In the genomic region with DNA sequence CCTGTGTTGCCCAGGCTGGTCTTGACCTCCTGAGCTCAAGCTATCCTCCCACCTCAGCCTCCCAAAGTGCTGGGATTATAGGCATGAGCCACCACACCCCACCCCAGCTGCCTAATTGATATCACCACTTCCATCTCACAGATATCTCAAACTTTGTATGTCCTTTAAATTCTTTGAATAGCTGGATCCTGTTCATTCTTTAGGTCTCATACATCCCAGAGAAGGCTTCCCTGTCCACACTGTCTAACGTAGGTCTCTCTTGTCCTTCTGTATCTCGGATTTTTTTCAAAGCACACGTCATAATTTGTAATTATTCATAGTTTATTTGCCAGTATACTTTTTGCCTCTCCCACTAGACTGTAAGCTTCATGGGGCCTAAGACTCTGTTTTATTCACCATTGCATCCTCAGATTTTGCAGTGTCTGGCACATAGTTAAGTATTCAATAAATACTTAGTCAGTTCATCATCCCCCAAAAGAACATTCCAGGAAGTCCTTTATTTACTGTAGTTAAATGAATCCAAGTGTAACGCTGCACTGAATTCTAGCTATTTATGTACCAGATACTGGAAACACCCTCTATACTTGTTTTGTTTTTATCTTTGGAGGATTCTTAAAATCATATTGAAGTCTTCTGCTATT, we compare ENCODE assay signal across 29 cellular contexts. TPM values are rescaled to one million over a fixed set of nuclear protein-coding genes. Genes with fewer than 3 reads are reported as not detected.
A peak's percentile ranks its signal among the peaks of the same experiment; 100 is the strongest.
DNase-seq lines count a peak whose midpoint lies in the region; ATAC-seq, FAIRE-seq and TF ChIP-seq lines count a peak whose summit lies in the region.
"Had no signal": no experiment of that assay in that cellular context is flagged by ENCODE, and none has a peak within 500 bp of the region (broad histone marks: within the 10 kb centered on the region; RNA-seq: fewer than 3 reads in every experiment).

No MANE protein-coding gene starts in this region.

- in situ Hi-C loops in IMR-90 (cut with MboI; ENCODE audit: low sequenced_read_pairs): no loop called here

- peak overlapping the region; percentile 75; the same call in 1 of the 3 replicates for H2BK15ac ChIP-seq in IMR-90 (ENCODE audit: low read depth, low read length)

- H3K4me2 ChIP-seq in IMR-90 (ENCODE audit: low read depth, low read length): peak overlapping the region; percentile 59; the same call in 1 of the 2 replicates
- H3K4me2 ChIP-seq: BLaER1 had no signal

- H3K79me1 ChIP-seq in IMR-90 (ENCODE audit: low read depth in 1 of 2, low read length in 2 of 2): peaks cover 25 to 45% of the 10 kb centered on the region in 2 experiments

- no TSS peak for BruUV-seq in IMR-90 (replicated peaks; lab: Mats Ljungman, UMichigan)

- FAIRE-seq in RCC 7860 (lab: Jason Lieb, UNC): no peak
- FAIRE-seq: small intestine had no signal

- TF ChIP-seq CTCF in IMR-90 (conservative IDR thresholded peaks at IDR 0.05; ENCODE audit: low read depth, low read length) (no peak), chondrocyte (IDR thresholded peaks at IDR 0.05) (no peak), CD14-positive monocyte (IDR thresholded peaks at IDR 0.05) (no peak), upper lobe of right lung (IDR thresholded peaks at IDR 0.05) (no peak)

- peak overlapping the region; percentile 71 for H3K27ac Mint-ChIP-seq in chondrocyte (ENCODE audit: unreplicated experiment)
- H3K27ac Mint-ChIP-seq in CD14-positive monocyte: no peak overlapping the region
- H3K27ac Mint-ChIP-seq: activated CD4-positive, alpha-beta T cell treated with anti-CD3 and anti-CD28 coated beads, Interleukin-2, amount 10 ng/mL, durations not matched to agents 24 days and 14 days; activated CD8-positive, alpha-beta memory T cell treated with anti-CD3 and anti-CD28 coated beads, Interleukin-2, amount 10 ng/mL, durations not matched to agents 7 days and 5 days; activated naive CD4-positive, alpha-beta T cell treated with anti-CD3 and anti-CD28 coated beads for 36 hours; activated T-cell treated with anti-CD3 and anti-CD28 coated beads, Interleukin-2, amount 50 U/mL, for 72 hours had no signal

- H4K8ac ChIP-seq in IMR-90 (ENCODE audit: low read depth in 2 of 2, low read length in 2 of 2): peak overlapping the region in 1 of 2 experiments; percentile 87; a peak in 2 of 4 replicates

- peaks cover 5% of the 10 kb centered on the region for H3K9me3 Mint-ChIP-seq in chondrocyte (ENCODE audit: low read depth)
- no peaks in the 10 kb centered on the region for H3K9me3 Mint-ChIP-seq in CD14-positive monocyte
- H3K9me3 Mint-ChIP-seq: activated naive CD4-positive, alpha-beta T cell treated with anti-CD3 and anti-CD28 coated beads for 36 hours; activated T-cell treated with anti-CD3 and anti-CD28 coated beads, Interleukin-2, amount 50 U/mL, for 72 hours; central memory CD8-positive, alpha-beta T cell had no signal

- no peak overlapping the region for H2AFZ ChIP-seq in IMR-90 (replicated peaks; ENCODE audit: low read length, poor library complexity)

- no peak for TF ChIP-seq POLR2A in IMR-90 (IDR thresholded peaks at IDR 0.05; ENCODE audit: low read depth, low read length)

- ATAC-seq in IMR-90 (ENCODE audit: low read depth) (peak; percentile 94), upper lobe of right lung (no peak)
- ATAC-seq: activated CD8-positive, alpha-beta memory T cell treated with anti-CD3 and anti-CD28 coated beads, Interleukin-2, amount 10 ng/mL, durations not matched to agents 7 days and 5 days; activated T-cell treated with anti-CD3 and anti-CD28 coated beads, Interleukin-2, amount 50 U/mL, for 72 hours; gastroesophageal sphincter; HCT116; lower lobe of right lung; mucosa of descending colon had no signal

- H3K27ac ChIP-seq in IMR-90 (ENCODE audit: insufficient read depth, low read length): peak overlapping the region; percentile 71; the same call in 1 of the 2 replicates
- H3K27ac ChIP-seq in upper lobe of right lung: no peak overlapping the region
- H3K27ac ChIP-seq: BLaER1, gastroesophageal sphincter, lower lobe of right lung, prostate gland, upper lobe of left lung had no signal

- no peaks in the 10 kb centered on the region for H4K20me1 ChIP-seq in IMR-90 (ENCODE audit: insufficient read depth, low read length)
- H4K20me1 ChIP-seq: BLaER1 had no signal

- peak overlapping the region; percentile 18; the same call in 1 of the 2 replicates for H4K5ac ChIP-seq in IMR-90 (ENCODE audit: low read depth, low read length)

- no peaks in the 10 kb centered on the region for H3K9me3 ChIP-seq in IMR-90 (ENCODE audit: control insufficient read depth, insufficient read depth, low read length)
- H3K9me3 ChIP-seq in upper lobe of right lung: no peaks in the 10 kb centered on the region
- H3K9me3 ChIP-seq: BLaER1, Caco-2, gastroesophageal sphincter, lower lobe of right lung, mucosa of descending colon, prostate gland, upper lobe of left lung had no signal

- H3K23ac ChIP-seq in IMR-90 (ENCODE audit: low read depth, low read length): peak overlapping the region; percentile 81; the same call in 1 of the 2 replicates

- H3K27me3 Mint-ChIP-seq in chondrocyte (ENCODE audit: low read depth) (no peaks in the 10 kb centered on the region), CD14-positive monocyte (ENCODE audit: low read depth in 3 of 3) (no peaks in the 10 kb centered on the region)
- H3K27me3 Mint-ChIP-seq: activated CD4-positive, alpha-beta T cell treated with anti-CD3 and anti-CD28 coated beads, Interleukin-2, amount 10 ng/mL, durations not matched to agents 24 days and 14 days; activated CD8-positive, alpha-beta memory T cell treated with anti-CD3 and anti-CD28 coated beads, Interleukin-2, amount 10 ng/mL, durations not matched to agents 7 days and 5 days; central memory CD8-positive, alpha-beta T cell had no signal

- peak overlapping the region; percentile 95 for H2BK5ac ChIP-seq in IMR-90 (ENCODE audit: low read depth, low read length, poor library complexity, severe bottlenecking)

- no peak overlapping the region for H3K9ac ChIP-seq in IMR-90 (ENCODE audit: low read depth, low read length)
- H3K9ac ChIP-seq: BLaER1 had no signal

- POLR2A ChIA-PET in IMR-90 (lab: Charles Lee; ENCODE audit: unreplicated experiment): no interaction called here
- POLR2A ChIA-PET in HEK293T (lab: Yijun Ruan, JAX): interaction anchor here (2.7 kb wide), 1 partner anchor 10 kb away, joined by 10 read pairs; a partner anchor contains a TSS

- dilution Hi-C loops in IMR-90 (cut with HindIII; ENCODE audit: low sequenced_read_pairs, unreplicated experiment): no loop called here

- CTCF ChIA-PET in IMR-90 (lab: Yijun Ruan, JAX): interaction anchor here (0.6 kb wide), 1 partner anchor 190 kb away, joined by 3 read pairs; no protein-coding TSS in a partner anchor
- CTCF ChIA-PET in HEK293T (lab: Yijun Ruan, JAX): interaction anchor here (0.7 kb wide), 1 partner anchor 579 kb away, joined by 4 read pairs; no protein-coding TSS in a partner anchor

- peaks cover 15% of the 10 kb centered on the region for H3K4me1 Mint-ChIP-seq in chondrocyte (ENCODE audit: low read depth)
- no peaks in the 10 kb centered on the region for H3K4me1 Mint-ChIP-seq in CD14-positive monocyte
- H3K4me1 Mint-ChIP-seq: activated CD4-positive, alpha-beta T cell treated with anti-CD3 and anti-CD28 coated beads, Interleukin-2, amount 10 ng/mL, durations not matched to agents 24 days and 14 days; activated CD8-positive, alpha-beta memory T cell treated with anti-CD3 and anti-CD28 coated beads, Interleukin-2, amount 10 ng/mL, durations not matched to agents 7 days and 5 days had no signal

- H3K4me1 ChIP-seq in IMR-90 (ENCODE audit: control insufficient read depth, insufficient read depth, low read length) (peaks cover 6% of the 10 kb centered on the region; the same call in 1 of the 2 replicates), upper lobe of right lung (no peaks in the 10 kb centered on the region)
- H3K4me1 ChIP-seq: BLaER1, gastroesophageal sphincter, lower lobe of right lung, prostate gland, upper lobe of left lung had no signal

- no CpG with 5 or more reads among the region's 4 CpGs for WGBS in IMR-90 (ENCODE audit: extremely low coverage in 2 of 2, insufficient read length in 1 of 2), 2 experiments

- H2BK20ac ChIP-seq in IMR-90 (ENCODE audit: low read depth, low read length): peak overlapping the region; percentile 95

- H3K36me3 Mint-ChIP-seq in chondrocyte (ENCODE audit: low read depth) (peaks cover 9% of the 10 kb centered on the region), CD14-positive monocyte (no peaks in the 10 kb centered on the region)

- DNase-seq in AG08396 (ENCODE audit: low spot score): peak; percentile 27
- DNase-seq in IMR-90: peak; percentile 52
- no peak for DNase-seq in chondrocyte (ENCODE audit: low spot score)
- peak; percentile 81 for DNase-seq in iris pigment epithelial cell (ENCODE audit: low read depth)
- no peak for DNase-seq in CD14-positive monocyte (ENCODE audit: low spot score)
- no peak for DNase-seq in upper lobe of right lung
- no peak for DNase-seq in RCC 7860 (ENCODE audit: low spot score)
- DNase-seq in HEK293T (ENCODE audit: extremely low spot score): no peak
- DNase-seq: activated CD4-positive, alpha-beta T cell treated with anti-CD3 and anti-CD28 coated beads, Interleukin-2, amount 10 ng/mL, durations not matched to agents 24 days and 14 days; activated CD8-positive, alpha-beta memory T cell treated with anti-CD3 and anti-CD28 coated beads, Interleukin-2, amount 10 ng/mL, durations not matched to agents 7 days and 5 days; activated naive CD4-positive, alpha-beta T cell treated with anti-CD3 and anti-CD28 coated beads for 36 hours; activated T-cell treated with anti-CD3 and anti-CD28 coated beads, Interleukin-2, amount 50 U/mL, for 72 hours; Caco-2; DMS79 treated with DMSO at 0.1 percent for 48 hours; islet precursor cell; lower lobe of right lung; mucosa of descending colon; NCI-H1930; NCI-H2227 treated with DMSO at 0.1 percent for 48 hours; small intestine; stimulated activated CD4-positive, alpha-beta T cell treated with anti-CD3 and anti-CD28 coated beads, Interleukin-1b, Interleukin-23, amount 100 ng/mL, for 48 hours; upper lobe of left lung had no signal

- H4K91ac ChIP-seq in IMR-90 (ENCODE audit: insufficient read depth, low read depth, low read length): peak overlapping the region; percentile 46

- H3K4me3 Mint-ChIP-seq in chondrocyte (ENCODE audit: unreplicated experiment): no peak overlapping the region
- H3K4me3 Mint-ChIP-seq in CD14-positive monocyte: no peak overlapping the region
- H3K4me3 Mint-ChIP-seq: activated CD4-positive, alpha-beta T cell treated with anti-CD3 and anti-CD28 coated beads, Interleukin-2, amount 10 ng/mL, durations not matched to agents 24 days and 14 days; activated CD8-positive, alpha-beta memory T cell treated with anti-CD3 and anti-CD28 coated beads, Interleukin-2, amount 10 ng/mL, durations not matched to agents 7 days and 5 days; activated naive CD4-positive, alpha-beta T cell treated with anti-CD3 and anti-CD28 coated beads for 36 hours; activated T-cell treated with anti-CD3 and anti-CD28 coated beads, Interleukin-2, amount 50 U/mL, for 72 hours; central memory CD8-positive, alpha-beta T cell had no signal

- H3K9me1 ChIP-seq in IMR-90 (ENCODE audit: insufficient read depth, low read length): peaks cover 8% of the 10 kb centered on the region; the same call in 1 of the 2 replicates

- no peak overlapping the region for H2AK9ac ChIP-seq in IMR-90 (replicated peaks; ENCODE audit: low read depth, low read length, poor library complexity)

- H3K4me3 ChIP-seq in IMR-90 (ENCODE audit: insufficient read depth, low read depth, low read length) (no peak overlapping the region), upper lobe of right lung (no peak overlapping the region)
- H3K4me3 ChIP-seq: BLaER1, gastroesophageal sphincter, lower lobe of right lung, mucosa of descending colon, prostate gland, upper lobe of left lung had no signal

- intact Hi-C loops in IMR-90 (cut with micrococcal nuclease) (no loop called here), CD14-positive monocyte (cut with micrococcal nuclease) (no loop called here), upper lobe of right lung (cut with DNase I) (no loop called here)

- peak overlapping the region; percentile 96 for H3K14ac ChIP-seq in IMR-90 (replicated peaks; ENCODE audit: low read depth, low read length)

- H3K18ac ChIP-seq in IMR-90 (ENCODE audit: low read depth, low read length): peak overlapping the region; percentile 87; the same call in 1 of the 2 replicates

- peak overlapping the region; percentile 61 for H3K56ac ChIP-seq in IMR-90 (ENCODE audit: extremely low read depth, insufficient read depth, low read length)

- peaks cover 5% of the 10 kb centered on the region for H3K36me3 ChIP-seq in IMR-90 (ENCODE audit: control insufficient read depth, insufficient read depth, low read length)
- peaks cover 12% of the 10 kb centered on the region for H3K36me3 ChIP-seq in upper lobe of right lung

- peak overlapping the region; percentile 87 for H2BK120ac ChIP-seq in IMR-90 (ENCODE audit: low read depth, low read length)

- TF ChIP-seq RAD21 in IMR-90 (IDR thresholded peaks at IDR 0.05; ENCODE audit: low read length): no peak

- H3K27me3 ChIP-seq in IMR-90 (ENCODE audit: control insufficient read depth, insufficient read depth, low read length): no peaks in the 10 kb centered on the region
- H3K27me3 ChIP-seq in upper lobe of right lung: no peaks in the 10 kb centered on the region
- H3K27me3 ChIP-seq: BLaER1, gastroesophageal sphincter, upper lobe of left lung had no signal

- H2AK5ac ChIP-seq in IMR-90 (ENCODE audit: low read depth, low read length): peak overlapping the region; percentile 43; the same call in 1 of the 2 replicates

- H3K4ac ChIP-seq in IMR-90 (ENCODE audit: low read depth, low read length): peak overlapping the region; percentile 78

RNA-seq across cellular contexts. Expression of a gene that starts 10.5 kb away (rescaled TPM):
- 22.0 and 25.0 TPM in 2 replicates for total RNA-seq in IMR-90 (2012; rRNA removed)
- 13.8 and 15.1 TPM in 2 replicates for polyA plus RNA-seq in IMR-90 (2012; rRNA removed)
- polyA plus RNA-seq in IMR-90 (2012; cell fraction: cytosol; rRNA removed): 4.4 and 6.5 TPM in 2 replicates
- polyA plus RNA-seq in IMR-90 (2012; cell fraction: nucleus; rRNA removed; ENCODE audit: low replicate concordance): 1.7 and 7.5 TPM in 2 replicates
- 10.0 to 10.7 TPM (median 10.4 TPM) in 3 replicates for total RNA-seq in chondrocyte
- polyA plus RNA-seq in CD14-positive monocyte: 1 to 10 TPM; 1.3 TPM
- total RNA-seq in upper lobe of right lung: 5.7 TPM

RNA-seq across cellular contexts. Expression of a gene that starts 10.6 kb away (rescaled TPM):
- total RNA-seq in IMR-90 (2012; rRNA removed) (145 and 184 TPM in 2 replicates), chondrocyte (114 to 132 TPM (median 116 TPM) in 3 replicates), upper lobe of right lung (68.7 TPM)
- polyA plus RNA-seq in IMR-90 (2012; rRNA removed) (32.8 and 47.1 TPM in 2 replicates), CD14-positive monocyte (10 to 100 TPM; 13.7 to 24.6 TPM)
- 4.3 and 4.9 TPM in 2 replicates for polyA plus RNA-seq in IMR-90 (2012; cell fraction: cytosol; rRNA removed)
- 9.8 and 122 TPM in 2 replicates for polyA plus RNA-seq in IMR-90 (2012; cell fraction: nucleus; rRNA removed; ENCODE audit: low replicate concordance)

RNA-seq across cellular contexts. Expression of a gene that starts 54.5 kb away (rescaled TPM):
- total RNA-seq in IMR-90 (2012; rRNA removed) (under 0.01 TPM in 2 replicates), chondrocyte (0.33 to 0.42 TPM in 2 of 3 replicates, not detected in the other), upper lobe of right lung (0.49 TPM)
- polyA plus RNA-seq in IMR-90 (2012; rRNA removed) (0.10 and 0.11 TPM in 2 replicates), CD14-positive monocyte (not detected)
- 0.17 and 0.22 TPM in 2 replicates for polyA plus RNA-seq in IMR-90 (2012; cell fraction: cytosol; rRNA removed)
- polyA plus RNA-seq in IMR-90 (2012; cell fraction: nucleus; rRNA removed; ENCODE audit: low replicate concordance): 0.16 and 0.32 TPM in 2 replicates
- total RNA-seq: A172 had no signal
- polyA plus RNA-seq: neural cell had no signal

Comparison
In these comparisons a context has a peak if more than half of its experiments do, and no peak if none do; other contexts are left out.
1. DNase-seq: peak in AG08396 (single experiment), IMR-90 (single experiment) and iris pigment epithelial cell (single experiment); none in chondrocyte (single experiment), CD14-positive monocyte (single experiment), upper lobe of right lung (single experiment), RCC 7860 (single experiment) and HEK293T (single experiment).